16 cellular contexts compared by ENCODE assay signal in genomic region chr1:17765444-17766411, GRCh38. TPM values are rescaled to one million over a fixed set of nuclear protein-coding genes. Genes with fewer than 3 reads are reported as not detected.
A peak's percentile ranks its signal among the peaks of the same experiment; 100 is the strongest.
DNase-seq lines count a peak whose midpoint lies in the region; ATAC-seq and TF ChIP-seq lines count a peak whose summit lies in the region.
"Had no signal": no experiment of that assay in that cellular context is flagged by ENCODE, and none has a peak within 500 bp of the region (broad histone marks: within the 10 kb centered on the region; RNA-seq: fewer than 3 reads in every experiment).

No MANE protein-coding gene starts in this region.

- H3K27ac Mint-ChIP-seq in osteocyte (ENCODE audit: unreplicated experiment), result peak overlapping the region; percentile 65
- no peak overlapping the region for H3K27ac Mint-ChIP-seq in CD8-positive, alpha-beta T cell
- H3K27ac Mint-ChIP-seq: activated CD4-positive, alpha-beta T cell treated with anti-CD3 and anti-CD28 coated beads, Interleukin-2, amount 10 ng/mL, durations not matched to agents 7 days and 5 days; activated naive CD4-positive, alpha-beta T cell treated with anti-CD3 and anti-CD28 coated beads, Interleukin-2, amount 10 ng/mL, durations not matched to agents 7 days and 5 days; nephron progenitor cell had no signal

- H3K4me1 Mint-ChIP-seq in osteocyte (ENCODE audit: unreplicated experiment), result peaks cover 29% of the 10 kb centered on the region
- no peaks in the 10 kb centered on the region for H3K4me1 Mint-ChIP-seq in CD8-positive, alpha-beta T cell (ENCODE audit: low read depth)
- H3K4me1 Mint-ChIP-seq: activated CD4-positive, alpha-beta T cell treated with anti-CD3 and anti-CD28 coated beads, Interleukin-2, amount 10 ng/mL, durations not matched to agents 7 days and 5 days; activated naive CD4-positive, alpha-beta T cell treated with anti-CD3 and anti-CD28 coated beads, Interleukin-2, amount 10 ng/mL, durations not matched to agents 7 days and 5 days had no signal

- H3K4me3 ChIP-seq in CD8-positive, alpha-beta T cell (ENCODE audit: low read depth, low read length), result no peak overlapping the region

- intact Hi-C loops in CD8-positive, alpha-beta T cell (cut with DNase I, micrococcal nuclease), result no loop called here

- no peaks in the 10 kb centered on the region for H3K27me3 ChIP-seq in CD8-positive, alpha-beta T cell (ENCODE audit: insufficient read depth, low read length)

- TF ChIP-seq CTCF in osteocyte (IDR thresholded peaks at IDR 0.05), result no peak
- TF ChIP-seq CTCF in CD8-positive, alpha-beta T cell (IDR thresholded peaks at IDR 0.05), result no peak

- no peak overlapping the region for H3K4me3 Mint-ChIP-seq in osteocyte (ENCODE audit: unreplicated experiment)
- H3K4me3 Mint-ChIP-seq in CD8-positive, alpha-beta T cell, result no peak overlapping the region
- H3K4me3 Mint-ChIP-seq: activated CD4-positive, alpha-beta T cell treated with anti-CD3 and anti-CD28 coated beads, Interleukin-2, amount 10 ng/mL, durations not matched to agents 7 days and 5 days; activated naive CD4-positive, alpha-beta T cell treated with anti-CD3 and anti-CD28 coated beads, Interleukin-2, amount 10 ng/mL, durations not matched to agents 7 days and 5 days; nephron progenitor cell had no signal

- H3K27ac ChIP-seq in CD8-positive, alpha-beta T cell (ENCODE audit: low read depth, low read length), result no peak overlapping the region

- no peaks in the 10 kb centered on the region for H3K9me3 Mint-ChIP-seq in osteocyte (ENCODE audit: unreplicated experiment)
- H3K9me3 Mint-ChIP-seq in CD8-positive, alpha-beta T cell, result peaks cover 2% of the 10 kb centered on the region
- H3K9me3 Mint-ChIP-seq: nephron progenitor cell had no signal

- DNase-seq in Daoy (ENCODE audit: low read depth) (peak; percentile 95), NCI-H2227 (lab: John Stamatoyannopoulos, UW; ENCODE audit: unreplicated experiment) (peak; percentile 46), dedifferentiated amniotic fluid mesenchymal stem cell (ENCODE audit: extremely low spot score) (peak; percentile 43), osteocyte (ENCODE audit: extremely low spot score, unreplicated experiment) (no peak), iPS-NIHi11 (ENCODE audit: low spot score) (no peak), T-helper 2 cell (no peak)
- no peak for DNase-seq in CD8-positive, alpha-beta T cell
- DNase-seq: activated CD4-positive, alpha-beta T cell treated with anti-CD3 and anti-CD28 coated beads, Interleukin-2, amount 10 ng/mL, durations not matched to agents 7 days and 5 days; activated naive CD4-positive, alpha-beta T cell treated with anti-CD3 and anti-CD28 coated beads, Interleukin-2, amount 10 ng/mL, durations not matched to agents 7 days and 5 days; DND-41; effector memory CD4-positive, alpha-beta T cell; KG1; nephron progenitor cell had no signal

- H3K27me3 Mint-ChIP-seq in osteocyte (ENCODE audit: unreplicated experiment), result no peaks in the 10 kb centered on the region
- peaks cover 18% of the 10 kb centered on the region for H3K27me3 Mint-ChIP-seq in CD8-positive, alpha-beta T cell (ENCODE audit: low read depth)
- H3K27me3 Mint-ChIP-seq: activated CD4-positive, alpha-beta T cell treated with anti-CD3 and anti-CD28 coated beads, Interleukin-2, amount 10 ng/mL, durations not matched to agents 7 days and 5 days had no signal

- CTCF ChIA-PET in CD8-positive, alpha-beta T cell (lab: Charles Lee), result no interaction called here

- ATAC-seq in CD8-positive, alpha-beta T cell, result no peak
- no peak for ATAC-seq in HG03469 (IDR thresholded peaks at IDR 0.05; ENCODE audit: unreplicated experiment)

- POLR2A ChIA-PET in CD8-positive, alpha-beta T cell (lab: Charles Lee), result no interaction called here

- no peaks in the 10 kb centered on the region for H3K4me1 ChIP-seq in CD8-positive, alpha-beta T cell (ENCODE audit: insufficient read depth, low read length)

- no peaks in the 10 kb centered on the region for H3K9me3 ChIP-seq in CD8-positive, alpha-beta T cell (ENCODE audit: low read length)

- no peaks in the 10 kb centered on the region for H3K36me3 Mint-ChIP-seq in osteocyte (ENCODE audit: unreplicated experiment)
- no peaks in the 10 kb centered on the region for H3K36me3 Mint-ChIP-seq in CD8-positive, alpha-beta T cell
- H3K36me3 Mint-ChIP-seq: activated naive CD4-positive, alpha-beta T cell treated with anti-CD3 and anti-CD28 coated beads, Interleukin-2, amount 10 ng/mL, durations not matched to agents 7 days and 5 days had no signal

- no peaks in the 10 kb centered on the region for H3K36me3 ChIP-seq in CD8-positive, alpha-beta T cell (ENCODE audit: insufficient read depth, low read length)

RNA-seq across cellular contexts. Expression of gene ACTL8, which starts 10.6 kb away (rescaled TPM):
- total RNA-seq in Daoy (2014; rRNA removed; shearing (Covaris generic)), result 0.12 and 0.46 TPM in 2 replicates
- not detected in 2 replicates for total RNA-seq in osteocyte
- total RNA-seq in CD8-positive, alpha-beta T cell, result not detected
- total RNA-seq: activated CD4-positive, alpha-beta T cell treated with anti-CD3 and anti-CD28 coated beads, Interleukin-2, amount 10 ng/mL, durations not matched to agents 7 days and 5 days; NCI-H460; subcutaneous adipose tissue had no signal

Comparison
In these comparisons a context has a peak if more than half of its experiments do, and no peak if none do; other contexts are left out.
1. DNase-seq: peak in Daoy (single experiment), NCI-H2227 (single experiment) and dedifferentiated amniotic fluid mesenchymal stem cell (single experiment); none in osteocyte (single experiment), CD8-positive, alpha-beta T cell (0 of 7), iPS-NIHi11 (single experiment) and T-helper 2 cell (0 of 5).